In the genomic region with DNA sequence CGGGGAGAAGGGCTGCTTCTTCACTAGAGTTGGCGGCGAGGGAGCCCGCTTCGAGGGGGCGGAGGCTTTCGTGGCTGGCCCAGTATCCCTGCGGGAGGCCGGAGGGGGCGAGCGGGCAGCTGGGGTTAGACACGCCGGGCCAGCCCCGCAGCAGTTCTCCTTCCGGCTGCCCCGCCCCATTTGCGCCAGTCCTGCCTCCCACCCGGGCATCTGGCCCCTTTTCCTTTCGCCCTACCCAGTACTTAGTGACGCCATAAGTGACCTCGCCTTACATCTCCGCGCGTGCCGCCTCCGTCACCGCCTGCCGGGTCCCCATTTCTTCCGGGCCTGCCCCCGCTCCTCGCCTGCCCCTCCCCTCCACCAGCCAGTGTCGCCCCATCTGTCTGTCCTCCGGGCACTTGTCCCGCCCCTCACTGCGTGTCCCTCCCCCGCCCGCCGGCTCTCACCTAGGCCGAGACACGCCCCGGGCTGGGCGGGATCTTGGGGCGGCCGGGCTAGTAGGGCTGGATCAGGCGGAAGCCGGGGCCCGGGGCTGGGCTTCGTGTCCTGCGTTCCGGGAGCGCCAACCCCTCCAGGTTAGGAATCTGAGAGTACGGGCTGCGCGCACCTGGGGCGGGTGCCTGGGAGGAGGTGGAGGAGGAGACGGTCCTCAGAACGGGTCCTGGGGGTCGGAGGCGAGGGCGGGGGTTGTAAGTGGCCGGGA, we compare ENCODE assay signal across 8 cellular contexts. TPM values are rescaled to one million over a fixed set of nuclear protein-coding genes. Genes with fewer than 3 reads are reported as not detected.
DNase-seq lines count a peak whose midpoint lies in the region; ATAC-seq, FAIRE-seq and TF ChIP-seq lines count a peak whose summit lies in the region.

No MANE protein-coding gene starts in this region.

- H3K27ac ChIP-seq in 22Rv1 (peak overlapping the region; percentile 85), kidney (ENCODE audit: low read depth in 2 of 2, low read length in 2 of 2) (peak overlapping the region; percentile 51 to 53)

- DNase-seq in NCI-H2196 (lab: John Stamatoyannopoulos, UW; ENCODE audit: unreplicated experiment) (peak; percentile 100), activated B cell treated with CpG ODN at 0.5 μM for 24 hours (peak; percentile 87), bronchial epithelial cell (ENCODE audit: low read depth) (peak; percentile 84), kidney (peak; percentile 97)
- DNase-seq in stimulated activated CD4-positive, alpha-beta T cell treated with anti-CD3 and anti-CD28 coated beads, Interleukin-1b, Interleukin-23, amount 100 ng/mL, for 48 hours = peak; percentile 98

- FAIRE-seq in bronchial epithelial cell (lab: Jason Lieb, UNC) (no peak), kidney (lab: Jason Lieb, UNC) (no peak)

- ATAC-seq in GM18861 (IDR thresholded peaks at IDR 0.05; ENCODE audit: unreplicated experiment) (peak; percentile 43), HG03064 (IDR thresholded peaks at IDR 0.05; ENCODE audit: low read depth, unreplicated experiment) (peak; percentile 85), activated B cell treated with CpG ODN at 0.5 μM for 24 hours (ENCODE audit: low read depth) (peak; percentile 92)

- H3K4me3 ChIP-seq in bronchial epithelial cell (ENCODE audit: low read depth, low read length) (peak overlapping the region; percentile 86), kidney (ENCODE audit: low read length in 2 of 2) (peak overlapping the region; percentile 51 to 59)

- no peaks in the 10 kb centered on the region for H3K27me3 ChIP-seq in bronchial epithelial cell (ENCODE audit: control insufficient read depth, insufficient read depth, low read length)

- H3K9ac ChIP-seq in kidney (ENCODE audit: low read length in 2 of 2) = peak overlapping the region in 1 of 2 donors; percentile 55

- peaks cover 58% of the 10 kb centered on the region for H3K36me3 Mint-ChIP-seq in activated B cell treated with CpG ODN at 0.5 μM for 24 hours (ENCODE audit: low read depth)

- H3K4me1 Mint-ChIP-seq in activated B cell treated with CpG ODN at 0.5 μM for 24 hours = peaks cover 34% of the 10 kb centered on the region

- H3K4me3 Mint-ChIP-seq in activated B cell treated with CpG ODN at 0.5 μM for 24 hours = peak overlapping the region; percentile 90

- H3K27me3 Mint-ChIP-seq in activated B cell treated with CpG ODN at 0.5 μM for 24 hours = no peaks in the 10 kb centered on the region

- peak overlapping the region; percentile 92 for H3K27ac Mint-ChIP-seq in activated B cell treated with CpG ODN at 0.5 μM for 24 hours

- intact Hi-C loops in activated B cell treated with CpG ODN at 0.5 μM for 24 hours (cut with micrococcal nuclease) = loop anchor here (1.0 to 5.0 kb wide), 8 partner anchors 12 to 185 kb away; a partner anchor contains a TSS
- intact Hi-C loops in kidney (cut with DNase I) = no loop called here

- TF ChIP-seq CTCF in 22Rv1 (IDR thresholded peaks at IDR 0.05) = no peak
- no peak for TF ChIP-seq CTCF in activated B cell treated with CpG ODN at 0.5 μM for 24 hours (IDR thresholded peaks at IDR 0.05)
- TF ChIP-seq CTCF in bronchial epithelial cell (IDR thresholded peaks at IDR 0.05; ENCODE audit: insufficient read depth, low read length, severe bottlenecking) = no peak
- TF ChIP-seq CTCF in kidney (IDR thresholded peaks at IDR 0.05; ENCODE audit: borderline replicate concordance, extremely low read depth, insufficient read depth) = no peak

- CTCF ChIA-PET in activated B cell treated with CpG ODN at 0.5 μM for 24 hours (lab: Charles Lee) = interaction anchor here (0.8 to 1.9 kb wide), 10 partner anchors 12 to 112 kb away, joined by 3 to 13 read pairs (median 4); a partner anchor contains a TSS

- H3K9me3 Mint-ChIP-seq in activated B cell treated with CpG ODN at 0.5 μM for 24 hours = no peaks in the 10 kb centered on the region

- peaks cover 0 to 8% of the 10 kb centered on the region in 2 donors for H3K4me1 ChIP-seq in kidney (ENCODE audit: control insufficient read depth in 1 of 2, insufficient read depth in 1 of 2, low read depth in 1 of 2, low read length in 2 of 2)

- H3K36me3 ChIP-seq in bronchial epithelial cell (ENCODE audit: control insufficient read depth, insufficient read depth, low read length) (no peaks in the 10 kb centered on the region), kidney (ENCODE audit: control insufficient read depth in 1 of 2, insufficient read depth in 2 of 2, low read length in 2 of 2) (no peaks in the 10 kb centered on the region)

- POLR2A ChIA-PET in activated B cell treated with CpG ODN at 0.5 μM for 24 hours (lab: Charles Lee) = interaction anchor here (0.8 to 4.5 kb wide), 20 partner anchors 9 to 137 kb away, joined by 3 to 60 read pairs (median 5); a partner anchor contains a TSS

- H3K9me3 ChIP-seq in kidney (ENCODE audit: control insufficient read depth in 1 of 2, low read length in 2 of 2) = no peaks in the 10 kb centered on the region

RNA-seq across cellular contexts. Expression of a gene that starts 14.3 kb away (rescaled TPM):
- total RNA-seq in activated B cell treated with CpG ODN at 0.5 μM for 24 hours (0.27 and 0.39 TPM in 2 replicates), bronchial epithelial cell (under 0.01 TPM in 1 of 2 replicates, not detected in the other), kidney (not detected)
- not detected for polyA plus RNA-seq in kidney (ENCODE audit: insufficient read depth, low read depth, low replicate concordance)

RNA-seq across cellular contexts. Expression of a gene that starts 25.9 kb away (rescaled TPM):
- total RNA-seq in activated B cell treated with CpG ODN at 0.5 μM for 24 hours (310 and 351 TPM in 2 replicates), bronchial epithelial cell (0.53 and 2.0 TPM in 2 replicates), kidney (32.9 TPM)
- 2.3 TPM for polyA plus RNA-seq in kidney (ENCODE audit: insufficient read depth, low read depth, low replicate concordance)

Comparison
In these comparisons a context has a peak if more than half of its experiments do, and no peak if none do; other contexts are left out.
1. Peak in every context shown above with its lines: DNase-seq, ATAC-seq, H3K4me3 ChIP-seq and H3K27ac ChIP-seq.
2. RNA of a gene that starts 25.9 kb away (total RNA-seq): 310 to 351 TPM in activated B cell treated with CpG ODN at 0.5 μM for 24 hours and 32.9 TPM in kidney (single experiment); 0.53 to 2.0 TPM in bronchial epithelial cell; every median in the first group is over 10 times any median in the second.